Comparison of ENCODE assay signal across 25 cellular contexts in genomic region chr14:77869350-77869749, GRCh38.
"Had no signal": no experiment of that assay in that cellular context is flagged by ENCODE, and none has a peak within 500 bp of the region (broad histone marks: within the 10 kb centered on the region; RNA-seq: fewer than 3 reads in every experiment).

No MANE protein-coding gene starts in this region.

- H3K27ac ChIP-seq: epithelial cell of prostate, esophagus squamous epithelium, hepatocyte, pancreas, prostate gland, stomach, thyroid gland, upper lobe of left lung had no signal

- DNase-seq: activated CD4-positive, alpha-beta T cell treated with anti-CD3 and anti-CD28 coated beads for 36 hours; activated CD4-positive, CD25-positive, alpha-beta regulatory T cell; activated naive CD4-positive, alpha-beta T cell; activated T-cell treated with anti-CD3 and anti-CD28 coated beads for 4 hours; activated T-cell treated with anti-CD3 and anti-CD28 coated beads, Interleukin-2, amount 50 U/mL, for 72 hours; dermis blood vessel endothelial cell; effector CD8-positive, alpha-beta T cell; esophagus squamous epithelium; foreskin melanocyte; islet precursor cell; left colon; midbrain; naive thymus-derived CD8-positive, alpha-beta T cell; nucleus accumbens; pancreas; stimulated activated CD4-positive, alpha-beta T cell treated with anti-CD3 and anti-CD28 coated beads, Interleukin-15, amount 100 ng/mL, for 24 hours; stimulated activated CD4-positive, alpha-beta T cell treated with anti-CD3 and anti-CD28 coated beads, Interleukin-2, amount 100 ng/mL, for 24 hours; stimulated activated naive B cell treated with anti-CD40 and anti-IgM and Interleukin-4, amounts not matched to agents 10 μg/mL and 1 μg/mL and 100 μg/mL, for 72 hours; stomach; thyroid gland; upper lobe of left lung had no signal

- H3K79me2 ChIP-seq: hepatocyte had no signal

- H3K4me1 ChIP-seq: esophagus squamous epithelium, prostate gland, upper lobe of left lung had no signal

- ATAC-seq: activated CD4-positive, alpha-beta T cell treated with anti-CD3 and anti-CD28 coated beads for 36 hours; activated naive CD4-positive, alpha-beta T cell treated with anti-CD3 and anti-CD28 coated beads, Interleukin-2, amount 50 U/mL, for 72 hours; activated T-cell treated with anti-CD3 and anti-CD28 coated beads, Interleukin-2, amount 50 U/mL, for 72 hours; left colon; naive thymus-derived CD8-positive, alpha-beta T cell had no signal

- H3K9me3 ChIP-seq: esophagus squamous epithelium, pancreas, prostate gland, stomach, thyroid gland, upper lobe of left lung had no signal

- H3K36me3 ChIP-seq: esophagus squamous epithelium, pancreas, prostate gland, thyroid gland, upper lobe of left lung had no signal

- H2AFZ ChIP-seq: hepatocyte had no signal

- H3K4me3 ChIP-seq: esophagus squamous epithelium, hepatocyte, pancreas, prostate gland, stomach, thyroid gland, upper lobe of left lung had no signal

- H3K4me2 ChIP-seq: hepatocyte had no signal

- H3K27me3 ChIP-seq: esophagus squamous epithelium, hepatocyte, pancreas, stomach, thyroid gland, upper lobe of left lung had no signal
